In genomic region chr21:44916965-44917364, GRCh38 we compare ENCODE assay signal across 16 cellular contexts. TPM values are rescaled to one million over a fixed set of nuclear protein-coding genes. Genes with fewer than 3 reads are reported as not detected.
DNase-seq lines count a peak whose midpoint lies in the region; FAIRE-seq and TF ChIP-seq lines count a peak whose summit lies in the region.
"Had no signal": no experiment of that assay in that cellular context is flagged by ENCODE, and none has a peak within 500 bp of the region (broad histone marks: within the 10 kb centered on the region; RNA-seq: fewer than 3 reads in every experiment).

No MANE protein-coding gene starts in this region.

- no peak for DNase-seq in activated CD4-positive, alpha-beta T cell treated with anti-CD3 and anti-CD28 coated beads, Interleukin-2, amount 10 ng/mL, durations not matched to agents 24 days and 14 days
- DNase-seq in activated CD4-positive, alpha-beta T cell treated with anti-CD3 and anti-CD28 coated beads, Interleukin-2, amount 50 U/mL, for 48 hours, result no peak
- DNase-seq in RWPE1 (ENCODE audit: low spot score), result peak; percentile 75
- peak; percentile 82 for DNase-seq in bronchial epithelial cell (ENCODE audit: low read depth)
- no peak for DNase-seq in stimulated activated CD4-positive, alpha-beta T cell treated with anti-CD3 and anti-CD28 coated beads, Interleukin-4, amount 100 ng/mL, for 24 hours
- no peak for DNase-seq in H7
- DNase-seq in NCI-H2171 treated with DMSO at 0.1 percent for 48 hours (lab: John Stamatoyannopoulos, UW), result no peak
- DNase-seq: activated CD8-positive, alpha-beta memory T cell treated with anti-CD3 and anti-CD28 coated beads, Interleukin-2, amount 50 U/mL, for 4 hours; brain microvascular endothelial cell; esophagus squamous epithelium; pancreas had no signal

- no peak for FAIRE-seq in bronchial epithelial cell (lab: Jason Lieb, UNC)
- FAIRE-seq: GM12891, pancreas had no signal

- H3K4me3 ChIP-seq in bronchial epithelial cell (ENCODE audit: low read depth, low read length) (no peak overlapping the region), neutrophil (ENCODE audit: low read depth in 1 of 2, low read length in 1 of 2) (peak overlapping the region; percentile 97 to 99), H7 (ENCODE audit: insufficient read depth, low read depth, low read length) (no peak overlapping the region)
- H3K4me3 ChIP-seq: esophagus squamous epithelium, pancreas, vagina had no signal

- H3K27ac ChIP-seq in RWPE1, result peak overlapping the region; percentile 67
- H3K27ac ChIP-seq in neutrophil, result peak overlapping the region; percentile 99
- H3K27ac ChIP-seq: brain microvascular endothelial cell, HL-60, pancreas, vagina had no signal

- intact Hi-C loops in activated CD4-positive, alpha-beta T cell treated with anti-CD3 and anti-CD28 coated beads, Interleukin-2, amount 10 ng/mL, durations not matched to agents 24 days and 14 days (cut with micrococcal nuclease), result no loop called here

- H3K36me3 Mint-ChIP-seq in activated CD4-positive, alpha-beta T cell treated with anti-CD3 and anti-CD28 coated beads, Interleukin-2, amount 10 ng/mL, durations not matched to agents 24 days and 14 days (ENCODE audit: low read depth), result peaks cover 33% of the 10 kb centered on the region

- POLR2A ChIA-PET in RWPE1 (lab: Yijun Ruan, JAX; ENCODE audit: low non-redundant PET), result no interaction called here

- H3K4me1 ChIP-seq in neutrophil (ENCODE audit: control insufficient read depth in 1 of 2, insufficient read depth in 1 of 2, low read depth in 1 of 2, low read length in 1 of 2), result peaks cover 80 to 87% of the 10 kb centered on the region in 2 experiments
- H3K4me1 ChIP-seq: pancreas had no signal

- CTCF ChIA-PET in RWPE1 (lab: Yijun Ruan, JAX), result interaction anchor here (0.7 to 1.0 kb wide), 4 partner anchors 11 to 124 kb away, joined by 3 to 7 read pairs (median 3); no protein-coding TSS in a partner anchor

- H3K27ac Mint-ChIP-seq in activated CD4-positive, alpha-beta T cell treated with anti-CD3 and anti-CD28 coated beads, Interleukin-2, amount 10 ng/mL, durations not matched to agents 24 days and 14 days, result peak overlapping the region; percentile 52

- TF ChIP-seq CTCF in RWPE1 (conservative IDR thresholded peaks at IDR 0.05; ENCODE audit: low read depth), result no peak
- TF ChIP-seq CTCF in bronchial epithelial cell (IDR thresholded peaks at IDR 0.05; ENCODE audit: insufficient read depth, low read length, severe bottlenecking), result no peak
- TF ChIP-seq CTCF in neutrophil (IDR thresholded peaks at IDR 0.05), result no peak

- no peaks in the 10 kb centered on the region for H3K36me3 ChIP-seq in bronchial epithelial cell (ENCODE audit: control insufficient read depth, insufficient read depth, low read length)
- H3K36me3 ChIP-seq in neutrophil, result peaks cover 32% of the 10 kb centered on the region
- no peaks in the 10 kb centered on the region for H3K36me3 ChIP-seq in H7 (replicated peaks; ENCODE audit: control insufficient read depth, insufficient read depth, low read length)
- H3K36me3 ChIP-seq: brain microvascular endothelial cell, esophagus squamous epithelium, pancreas, vagina had no signal

- no peaks in the 10 kb centered on the region for H3K9me3 ChIP-seq in neutrophil
- H3K9me3 ChIP-seq: esophagus squamous epithelium, pancreas, vagina had no signal

- peak overlapping the region; percentile 94 for H3K4me3 Mint-ChIP-seq in activated CD4-positive, alpha-beta T cell treated with anti-CD3 and anti-CD28 coated beads, Interleukin-2, amount 10 ng/mL, durations not matched to agents 24 days and 14 days

- H3K4me1 Mint-ChIP-seq in activated CD4-positive, alpha-beta T cell treated with anti-CD3 and anti-CD28 coated beads, Interleukin-2, amount 10 ng/mL, durations not matched to agents 24 days and 14 days, result peaks cover 63% of the 10 kb centered on the region

- H3K9me3 Mint-ChIP-seq in activated CD4-positive, alpha-beta T cell treated with anti-CD3 and anti-CD28 coated beads, Interleukin-2, amount 10 ng/mL, durations not matched to agents 24 days and 14 days, result no peaks in the 10 kb centered on the region
- H3K9me3 Mint-ChIP-seq: memory B cell had no signal

- H3K27me3 ChIP-seq in bronchial epithelial cell (ENCODE audit: control insufficient read depth, insufficient read depth, low read length), result no peaks in the 10 kb centered on the region
- no peaks in the 10 kb centered on the region for H3K27me3 ChIP-seq in neutrophil
- H3K27me3 ChIP-seq in H7 (ENCODE audit: control insufficient read depth, insufficient read depth, low read length), result peaks cover 43% of the 10 kb centered on the region
- H3K27me3 ChIP-seq: vagina had no signal

- no peaks in the 10 kb centered on the region for H3K27me3 Mint-ChIP-seq in activated CD4-positive, alpha-beta T cell treated with anti-CD3 and anti-CD28 coated beads, Interleukin-2, amount 10 ng/mL, durations not matched to agents 24 days and 14 days
- H3K27me3 Mint-ChIP-seq: memory B cell had no signal

RNA-seq across cellular contexts. Expression of gene ITGB2, which starts 3.7 kb away (rescaled TPM):
- 265 and 266 TPM in 2 replicates for total RNA-seq in activated CD4-positive, alpha-beta T cell treated with anti-CD3 and anti-CD28 coated beads, Interleukin-2, amount 10 ng/mL, durations not matched to agents 24 days and 14 days
- total RNA-seq in bronchial epithelial cell, result 0.26 and 1.1 TPM in 2 replicates
- total RNA-seq in H7 (2014; rRNA removed; shearing (Covaris generic)), result 1.4 and 2.4 TPM in 2 replicates

RNA-seq across cellular contexts. Expression of gene SLX9, which starts 22.9 kb away (rescaled TPM):
- 74.6 and 80.8 TPM in 2 replicates for total RNA-seq in activated CD4-positive, alpha-beta T cell treated with anti-CD3 and anti-CD28 coated beads, Interleukin-2, amount 10 ng/mL, durations not matched to agents 24 days and 14 days
- total RNA-seq in bronchial epithelial cell, result 32.0 and 34.0 TPM in 2 replicates
- 30.3 and 35.0 TPM in 2 replicates for total RNA-seq in H7 (2014; rRNA removed; shearing (Covaris generic))

RNA-seq across cellular contexts. Expression of gene PTTG1IP, which starts 43.5 kb away (rescaled TPM):
- 44.2 and 46.5 TPM in 2 replicates for total RNA-seq in activated CD4-positive, alpha-beta T cell treated with anti-CD3 and anti-CD28 coated beads, Interleukin-2, amount 10 ng/mL, durations not matched to agents 24 days and 14 days
- total RNA-seq in bronchial epithelial cell, result 107 and 124 TPM in 2 replicates
- total RNA-seq in H7 (2014; rRNA removed; shearing (Covaris generic)), result 117 and 134 TPM in 2 replicates

Comparison
In these comparisons a context has a peak if more than half of its experiments do, and no peak if none do; other contexts are left out.
1. DNase-seq: peak in RWPE1 (single experiment) and bronchial epithelial cell (single experiment); none in activated CD4-positive, alpha-beta T cell treated with anti-CD3 and anti-CD28 coated beads, Interleukin-2, amount 10 ng/mL, durations not matched to agents 24 days and 14 days (single experiment), activated CD4-positive, alpha-beta T cell treated with anti-CD3 and anti-CD28 coated beads, Interleukin-2, amount 50 U/mL, for 48 hours (0 of 2), stimulated activated CD4-positive, alpha-beta T cell treated with anti-CD3 and anti-CD28 coated beads, Interleukin-4, amount 100 ng/mL, for 24 hours (single experiment), H7 (single experiment) and NCI-H2171 treated with DMSO at 0.1 percent for 48 hours (single experiment).
2. H3K4me3 ChIP-seq: peak in neutrophil (2 of 2); none in bronchial epithelial cell (single experiment) and H7 (single experiment).
3. RNA of gene ITGB2, which starts 3.7 kb away (total RNA-seq): 265 to 266 TPM in activated CD4-positive, alpha-beta T cell treated with anti-CD3 and anti-CD28 coated beads, Interleukin-2, amount 10 ng/mL, durations not matched to agents 24 days and 14 days; 1.4 to 2.4 TPM in H7 and 0.26 to 1.1 TPM in bronchial epithelial cell; every median in the first group is over 10 times any median in the second.